In the genomic region with DNA sequence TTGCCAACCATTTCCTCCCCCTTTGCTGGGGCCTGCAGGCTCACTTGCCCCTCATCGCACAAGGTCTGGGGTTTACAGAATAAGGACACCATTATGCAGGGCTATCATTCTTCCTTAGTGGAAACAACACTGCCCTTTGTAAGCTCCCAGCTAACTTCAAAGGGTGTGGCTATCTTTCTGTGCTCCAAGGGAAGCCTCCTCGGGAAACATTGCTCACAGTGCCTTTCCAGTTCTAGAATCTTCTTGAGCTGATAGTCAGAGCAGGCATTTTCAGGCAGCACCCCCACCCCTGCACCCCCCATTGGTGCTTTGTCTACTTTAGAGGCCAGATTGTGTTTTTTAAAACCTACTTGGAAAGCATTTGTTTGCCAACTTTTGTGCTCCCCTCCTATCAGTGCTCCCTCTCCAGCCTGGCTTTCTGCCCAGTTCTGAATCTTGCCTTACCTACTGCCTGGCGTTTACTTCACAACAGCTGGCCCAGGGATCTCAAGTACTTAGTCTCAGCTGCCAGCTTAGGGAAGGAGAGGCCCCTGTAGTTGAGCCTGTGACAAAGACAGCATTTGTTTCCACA, we compare ENCODE assay signal across 1 cellular context.
TF ChIP-seq lines count a peak whose summit lies in the region.

No MANE protein-coding gene starts in this region.

TF ChIP-seq in HepG2, 621 proteins besides CTCF, POLR2A, EP300 and RAD21:
- TF ChIP-seq PRPF4 (IDR thresholded peaks at IDR 0.05; ENCODE audit: low read depth, low read length, poor library complexity, severe bottlenecking) (no peak), ZNF263 (CRISPR knock-in tag; IDR thresholded peaks at IDR 0.05) (0 out of 2 replicates have a peak, but pooled peaks have one; percentile 16)
